2 cellular contexts compared by ENCODE assay signal in the genomic region with DNA sequence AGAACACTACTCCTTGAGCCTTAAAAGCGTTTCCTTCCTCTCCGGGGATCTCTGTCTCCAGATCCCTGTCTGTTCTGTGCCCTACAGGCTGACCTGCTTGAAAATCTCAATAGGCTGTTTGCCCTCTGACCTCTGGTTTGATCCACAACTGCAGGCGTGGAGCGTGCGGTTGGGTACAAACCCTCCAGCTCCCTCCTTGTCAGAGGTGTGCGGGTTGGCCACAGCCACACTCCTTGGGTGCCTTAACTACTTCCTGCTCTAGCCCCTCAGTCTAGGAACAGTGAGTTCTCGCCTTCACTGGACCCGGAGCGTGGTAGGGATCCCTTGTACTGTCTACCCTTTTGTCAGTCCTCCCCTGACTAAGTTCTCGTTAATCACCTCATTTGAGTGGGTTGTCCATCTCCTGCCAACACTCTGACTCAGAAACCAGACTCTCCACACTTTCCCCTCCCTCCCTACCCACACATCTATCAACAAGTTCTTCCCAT.
TF ChIP-seq lines count a peak whose summit lies in the region.

No MANE protein-coding gene starts in this region.

TF ChIP-seq in HEK293, 187 proteins besides CTCF, POLR2A, EP300 and RAD21 (continued from another document):
- TF ChIP-seq, protein P1, sequence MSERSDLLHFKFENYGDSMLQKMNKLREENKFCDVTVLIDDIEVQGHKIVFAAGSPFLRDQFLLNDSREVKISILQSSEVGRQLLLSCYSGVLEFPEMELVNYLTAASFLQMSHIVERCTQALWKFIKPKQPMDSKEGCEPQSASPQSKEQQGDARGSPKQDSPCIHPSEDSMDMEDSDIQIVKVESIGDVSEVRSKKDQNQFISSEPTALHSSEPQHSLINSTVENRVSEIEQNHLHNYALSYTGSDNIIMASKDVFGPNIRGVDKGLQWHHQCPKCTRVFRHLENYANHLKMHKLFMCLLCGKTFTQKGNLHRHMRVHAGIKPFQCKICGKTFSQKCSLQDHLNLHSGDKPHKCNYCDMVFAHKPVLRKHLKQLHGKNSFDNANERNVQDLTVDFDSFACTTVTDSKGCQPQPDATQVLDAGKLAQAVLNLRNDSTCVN (tag by site-specific recombination; optimal IDR thresholded peaks at IDR 0.05) = no peak
- TF ChIP-seq ZNF747 (tag by site-specific recombination; IDR thresholded peaks at IDR 0.05) = no peak
- no peak for TF ChIP-seq KLF8 (tag by site-specific recombination; IDR thresholded peaks at IDR 0.05)
- TF ChIP-seq, protein P2, sequence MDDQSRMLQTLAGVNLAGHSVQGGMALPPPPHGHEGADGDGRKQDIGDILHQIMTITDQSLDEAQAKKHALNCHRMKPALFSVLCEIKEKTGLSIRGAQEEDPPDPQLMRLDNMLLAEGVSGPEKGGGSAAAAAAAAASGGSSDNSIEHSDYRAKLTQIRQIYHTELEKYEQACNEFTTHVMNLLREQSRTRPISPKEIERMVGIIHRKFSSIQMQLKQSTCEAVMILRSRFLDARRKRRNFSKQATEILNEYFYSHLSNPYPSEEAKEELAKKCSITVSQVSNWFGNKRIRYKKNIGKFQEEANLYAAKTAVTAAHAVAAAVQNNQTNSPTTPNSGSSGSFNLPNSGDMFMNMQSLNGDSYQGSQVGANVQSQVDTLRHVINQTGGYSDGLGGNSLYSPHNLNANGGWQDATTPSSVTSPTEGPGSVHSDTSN (CRISPR knock-in tag; IDR thresholded peaks at IDR 0.05) = no peak
- TF ChIP-seq, protein P3, sequence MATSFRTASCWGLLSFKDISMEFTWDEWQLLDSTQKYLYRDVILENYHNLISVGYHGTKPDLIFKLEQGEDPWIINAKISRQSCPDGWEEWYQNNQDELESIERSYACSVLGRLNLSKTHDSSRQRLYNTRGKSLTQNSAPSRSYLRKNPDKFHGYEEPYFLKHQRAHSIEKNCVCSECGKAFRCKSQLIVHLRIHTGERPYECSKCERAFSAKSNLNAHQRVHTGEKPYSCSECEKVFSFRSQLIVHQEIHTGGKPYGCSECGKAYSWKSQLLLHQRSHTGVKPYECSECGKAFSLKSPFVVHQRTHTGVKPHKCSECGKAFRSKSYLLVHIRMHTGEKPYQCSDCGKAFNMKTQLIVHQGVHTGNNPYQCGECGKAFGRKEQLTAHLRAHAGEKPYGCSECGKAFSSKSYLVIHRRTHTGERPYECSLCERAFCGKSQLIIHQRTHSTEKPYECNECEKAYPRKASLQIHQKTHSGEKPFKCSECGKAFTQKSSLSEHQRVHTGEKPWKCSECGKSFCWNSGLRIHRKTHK (tag by site-specific recombination; IDR thresholded peaks at IDR 0.05) = no peak
- TF ChIP-seq ZFHX2 (tag by site-specific recombination; conservative IDR thresholded peaks at IDR 0.05) = peak; percentile 91
- TF ChIP-seq ZNF335 (tag by site-specific recombination; conservative IDR thresholded peaks at IDR 0.05) = no peak
- TF ChIP-seq SETDB1 (IDR thresholded peaks at IDR 0.05; ENCODE audit: insufficient read length, low read length) = no peak

TF ChIP-seq in GM12878, 131 proteins besides CTCF, POLR2A, EP300 and RAD21 (continued from another document):
- TF ChIP-seq, protein P4, sequence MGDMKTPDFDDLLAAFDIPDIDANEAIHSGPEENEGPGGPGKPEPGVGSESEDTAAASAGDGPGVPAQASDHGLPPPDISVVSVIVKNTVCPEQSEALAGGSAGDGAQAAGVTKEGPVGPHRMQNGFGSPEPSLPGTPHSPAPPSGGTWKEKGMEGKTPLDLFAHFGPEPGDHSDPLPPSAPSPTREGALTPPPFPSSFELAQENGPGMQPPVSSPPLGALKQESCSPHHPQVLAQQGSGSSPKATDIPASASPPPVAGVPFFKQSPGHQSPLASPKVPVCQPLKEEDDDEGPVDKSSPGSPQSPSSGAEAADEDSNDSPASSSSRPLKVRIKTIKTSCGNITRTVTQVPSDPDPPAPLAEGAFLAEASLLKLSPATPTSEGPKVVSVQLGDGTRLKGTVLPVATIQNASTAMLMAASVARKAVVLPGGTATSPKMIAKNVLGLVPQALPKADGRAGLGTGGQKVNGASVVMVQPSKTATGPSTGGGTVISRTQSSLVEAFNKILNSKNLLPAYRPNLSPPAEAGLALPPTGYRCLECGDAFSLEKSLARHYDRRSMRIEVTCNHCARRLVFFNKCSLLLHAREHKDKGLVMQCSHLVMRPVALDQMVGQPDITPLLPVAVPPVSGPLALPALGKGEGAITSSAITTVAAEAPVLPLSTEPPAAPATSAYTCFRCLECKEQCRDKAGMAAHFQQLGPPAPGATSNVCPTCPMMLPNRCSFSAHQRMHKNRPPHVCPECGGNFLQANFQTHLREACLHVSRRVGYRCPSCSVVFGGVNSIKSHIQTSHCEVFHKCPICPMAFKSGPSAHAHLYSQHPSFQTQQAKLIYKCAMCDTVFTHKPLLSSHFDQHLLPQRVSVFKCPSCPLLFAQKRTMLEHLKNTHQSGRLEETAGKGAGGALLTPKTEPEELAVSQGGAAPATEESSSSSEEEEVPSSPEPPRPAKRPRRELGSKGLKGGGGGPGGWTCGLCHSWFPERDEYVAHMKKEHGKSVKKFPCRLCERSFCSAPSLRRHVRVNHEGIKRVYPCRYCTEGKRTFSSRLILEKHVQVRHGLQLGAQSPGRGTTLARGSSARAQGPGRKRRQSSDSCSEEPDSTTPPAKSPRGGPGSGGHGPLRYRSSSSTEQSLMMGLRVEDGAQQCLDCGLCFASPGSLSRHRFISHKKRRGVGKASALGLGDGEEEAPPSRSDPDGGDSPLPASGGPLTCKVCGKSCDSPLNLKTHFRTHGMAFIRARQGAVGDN (IDR thresholded peaks at IDR 0.05) = no peak
- TF ChIP-seq NRF1 (conservative IDR thresholded peaks at IDR 0.05; ENCODE audit: low read depth, low read length) (no peak), RCOR1 (conservative IDR thresholded peaks at IDR 0.05; ENCODE audit: low read depth, low read length) (no peak), WRNIP1 (IDR thresholded peaks at IDR 0.05; ENCODE audit: borderline replicate concordance, low read depth, low read length) (no peak), TCF7 (IDR thresholded peaks at IDR 0.05; ENCODE audit: borderline replicate concordance) (no peak), MTA3 (IDR thresholded peaks at IDR 0.05; ENCODE audit: borderline replicate concordance, low read length) (no peak), ZZZ3 (IDR thresholded peaks at IDR 0.05; ENCODE audit: control insufficient read depth, insufficient read length, low read depth) (no peak), PML (IDR thresholded peaks at IDR 0.05; ENCODE audit: low read length) (no peak)
- TF ChIP-seq, protein P5, sequence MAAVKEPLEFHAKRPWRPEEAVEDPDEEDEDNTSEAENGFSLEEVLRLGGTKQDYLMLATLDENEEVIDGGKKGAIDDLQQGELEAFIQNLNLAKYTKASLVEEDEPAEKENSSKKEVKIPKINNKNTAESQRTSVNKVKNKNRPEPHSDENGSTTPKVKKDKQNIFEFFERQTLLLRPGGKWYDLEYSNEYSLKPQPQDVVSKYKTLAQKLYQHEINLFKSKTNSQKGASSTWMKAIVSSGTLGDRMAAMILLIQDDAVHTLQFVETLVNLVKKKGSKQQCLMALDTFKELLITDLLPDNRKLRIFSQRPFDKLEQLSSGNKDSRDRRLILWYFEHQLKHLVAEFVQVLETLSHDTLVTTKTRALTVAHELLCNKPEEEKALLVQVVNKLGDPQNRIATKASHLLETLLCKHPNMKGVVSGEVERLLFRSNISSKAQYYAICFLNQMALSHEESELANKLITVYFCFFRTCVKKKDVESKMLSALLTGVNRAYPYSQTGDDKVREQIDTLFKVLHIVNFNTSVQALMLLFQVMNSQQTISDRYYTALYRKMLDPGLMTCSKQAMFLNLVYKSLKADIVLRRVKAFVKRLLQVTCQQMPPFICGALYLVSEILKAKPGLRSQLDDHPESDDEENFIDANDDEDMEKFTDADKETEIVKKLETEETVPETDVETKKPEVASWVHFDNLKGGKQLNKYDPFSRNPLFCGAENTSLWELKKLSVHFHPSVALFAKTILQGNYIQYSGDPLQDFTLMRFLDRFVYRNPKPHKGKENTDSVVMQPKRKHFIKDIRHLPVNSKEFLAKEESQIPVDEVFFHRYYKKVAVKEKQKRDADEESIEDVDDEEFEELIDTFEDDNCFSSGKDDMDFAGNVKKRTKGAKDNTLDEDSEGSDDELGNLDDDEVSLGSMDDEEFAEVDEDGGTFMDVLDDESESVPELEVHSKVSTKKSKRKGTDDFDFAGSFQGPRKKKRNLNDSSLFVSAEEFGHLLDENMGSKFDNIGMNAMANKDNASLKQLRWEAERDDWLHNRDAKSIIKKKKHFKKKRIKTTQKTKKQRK (IDR thresholded peaks at IDR 0.05; ENCODE audit: low read depth, low read length) = no peak
- TF ChIP-seq, protein P6, sequence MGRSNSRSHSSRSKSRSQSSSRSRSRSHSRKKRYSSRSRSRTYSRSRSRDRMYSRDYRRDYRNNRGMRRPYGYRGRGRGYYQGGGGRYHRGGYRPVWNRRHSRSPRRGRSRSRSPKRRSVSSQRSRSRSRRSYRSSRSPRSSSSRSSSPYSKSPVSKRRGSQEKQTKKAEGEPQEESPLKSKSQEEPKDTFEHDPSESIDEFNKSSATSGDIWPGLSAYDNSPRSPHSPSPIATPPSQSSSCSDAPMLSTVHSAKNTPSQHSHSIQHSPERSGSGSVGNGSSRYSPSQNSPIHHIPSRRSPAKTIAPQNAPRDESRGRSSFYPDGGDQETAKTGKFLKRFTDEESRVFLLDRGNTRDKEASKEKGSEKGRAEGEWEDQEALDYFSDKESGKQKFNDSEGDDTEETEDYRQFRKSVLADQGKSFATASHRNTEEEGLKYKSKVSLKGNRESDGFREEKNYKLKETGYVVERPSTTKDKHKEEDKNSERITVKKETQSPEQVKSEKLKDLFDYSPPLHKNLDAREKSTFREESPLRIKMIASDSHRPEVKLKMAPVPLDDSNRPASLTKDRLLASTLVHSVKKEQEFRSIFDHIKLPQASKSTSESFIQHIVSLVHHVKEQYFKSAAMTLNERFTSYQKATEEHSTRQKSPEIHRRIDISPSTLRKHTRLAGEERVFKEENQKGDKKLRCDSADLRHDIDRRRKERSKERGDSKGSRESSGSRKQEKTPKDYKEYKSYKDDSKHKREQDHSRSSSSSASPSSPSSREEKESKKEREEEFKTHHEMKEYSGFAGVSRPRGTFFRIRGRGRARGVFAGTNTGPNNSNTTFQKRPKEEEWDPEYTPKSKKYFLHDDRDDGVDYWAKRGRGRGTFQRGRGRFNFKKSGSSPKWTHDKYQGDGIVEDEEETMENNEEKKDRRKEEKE (IDR thresholded peaks at IDR 0.05) = no peak
- TF ChIP-seq, protein P2 (IDR thresholded peaks at IDR 0.05; ENCODE audit: insufficient replicate concordance, low read depth, low read length) = no peak
